32 cellular contexts compared by ENCODE assay signal in genomic region chr3:68728343-68728742, GRCh38.
"Had no signal": no experiment of that assay in that cellular context is flagged by ENCODE, and none has a peak within 500 bp of the region (broad histone marks: within the 10 kb centered on the region; RNA-seq: fewer than 3 reads in every experiment).

No MANE protein-coding gene starts in this region.

- H3K4me3 ChIP-seq: esophagus muscularis mucosa, heart right ventricle had no signal

- H3K4me1 ChIP-seq: esophagus muscularis mucosa, heart right ventricle had no signal

- H3K27me3 ChIP-seq: brain microvascular endothelial cell, esophagus muscularis mucosa had no signal

- DNase-seq: activated CD4-positive, alpha-beta memory T cell treated with anti-CD3 and anti-CD28 coated beads for 36 hours; activated CD4-positive, alpha-beta T cell treated with anti-CD3 and anti-CD28 coated beads for 36 hours; activated CD4-positive, alpha-beta T cell treated with anti-CD3 and anti-CD28 coated beads, Interleukin-2, amount 10 ng/mL, durations not matched to agents 24 days and 14 days; activated CD4-positive, CD25-positive, alpha-beta regulatory T cell; activated CD4-positive, CD25-positive, alpha-beta regulatory T cell treated with anti-CD3 and anti-CD28 coated beads, Interleukin-2, amount 50 U/mL, for 72 hours; activated CD8-positive, alpha-beta memory T cell treated with anti-CD3 and anti-CD28 coated beads, Interleukin-2, amount 10 ng/mL, durations not matched to agents 7 days and 5 days; activated CD8-positive, alpha-beta memory T cell treated with anti-CD3 and anti-CD28 coated beads, Interleukin-2, amount 50 U/mL, for 48 hours; activated CD8-positive, alpha-beta T cell treated with anti-CD3 and anti-CD28 coated beads, Interleukin-2, amount 10 ng/mL, durations not matched to agents 7 days and 5 days; activated gamma-delta T cell; activated naive CD4-positive, alpha-beta T cell; activated naive CD4-positive, alpha-beta T cell treated with anti-CD3 and anti-CD28 coated beads, Interleukin-2, amount 10 ng/mL, durations not matched to agents 7 days and 5 days; activated naive CD8-positive, alpha-beta T cell treated with anti-CD3 and anti-CD28 coated beads, Interleukin-2, amount 10 ng/mL, durations not matched to agents 7 days and 5 days; activated T-cell treated with anti-CD3 and anti-CD28 coated beads for 4 hours; activated T-cell treated with anti-CD3 and anti-CD28 coated beads, Interleukin-2, amount 50 U/mL, for 24 hours; activated T-cell treated with anti-CD3 and anti-CD28 coated beads, Interleukin-2, amount 50 U/mL, for 72 hours; amniotic stem cell; anterior cingulate cortex; brain microvascular endothelial cell; caudate nucleus; cortex of kidney; dermis blood vessel endothelial cell; effector CD4-positive, alpha-beta T cell; effector memory CD8-positive, alpha-beta T cell; erythroblast; foreskin melanocyte; heart right ventricle; T-helper 2 cell had no signal

- FAIRE-seq: astrocyte, bronchial epithelial cell, colon had no signal

- H3K36me3 ChIP-seq: brain microvascular endothelial cell, esophagus muscularis mucosa, heart right ventricle had no signal

- H3K27ac ChIP-seq: brain microvascular endothelial cell, esophagus muscularis mucosa, heart right ventricle had no signal

- ATAC-seq: activated CD4-positive, alpha-beta T cell treated with anti-CD3 and anti-CD28 coated beads for 36 hours; activated CD8-positive, alpha-beta memory T cell treated with anti-CD3 and anti-CD28 coated beads, Interleukin-2, amount 10 ng/mL, durations not matched to agents 7 days and 5 days; activated CD8-positive, alpha-beta T cell treated with anti-CD3 and anti-CD28 coated beads, Interleukin-2, amount 10 ng/mL, durations not matched to agents 7 days and 5 days; activated naive CD4-positive, alpha-beta T cell treated with anti-CD3 and anti-CD28 coated beads, Interleukin-2, amount 50 U/mL, for 72 hours; activated T-cell treated with anti-CD3 and anti-CD28 coated beads, Interleukin-2, amount 50 U/mL, for 72 hours; effector memory CD8-positive, alpha-beta T cell had no signal
